ENCODE assay signal across 1 cellular context in genomic region chr7:2018786-2019692, GRCh38.
TF ChIP-seq lines count a peak whose summit lies in the region.

No MANE protein-coding gene starts in this region.

TF ChIP-seq in K562, 482 proteins besides CTCF, POLR2A, EP300 and RAD21 (continued from another document and continues in another):
- TF ChIP-seq ZNF407 (IDR thresholded peaks at IDR 0.05; ENCODE audit: low read depth) = no peak
- peak; percentile 61 for TF ChIP-seq ATF3 (IDR thresholded peaks at IDR 0.05)
- TF ChIP-seq ATF3 (CRISPR knock-in tag; conservative IDR thresholded peaks at IDR 0.05) = no peak
- peak; percentile 43 for TF ChIP-seq VEZF1 (CRISPR knock-in tag; IDR thresholded peaks at IDR 0.05)
- TF ChIP-seq ZHX1 (conservative IDR thresholded peaks at IDR 0.05; ENCODE audit: low read length) = no peak
- TF ChIP-seq YY1 (IDR thresholded peaks at IDR 0.05; ENCODE audit: borderline replicate concordance in 1 of 3, control insufficient read depth in 1 of 3, extremely low read depth in 1 of 3, insufficient read depth in 3 of 3, insufficient read length in 1 of 3, insufficient replicate concordance in 2 of 3, low read depth in 1 of 3, low read length in 2 of 3) = peak in 1 of 3 experiments; percentile 31
- TF ChIP-seq PHB2 (IDR thresholded peaks at IDR 0.05; ENCODE audit: low read depth) = no peak
- peak; percentile 90 for TF ChIP-seq FOSL1 (tag; conservative IDR thresholded peaks at IDR 0.05)
- peak; percentile 53; the same call in 1 of the 2 replicates for TF ChIP-seq MEF2D (tag; conservative IDR thresholded peaks at IDR 0.05; ENCODE audit: low read depth)
- peak; percentile 68 for TF ChIP-seq DPF2 (IDR thresholded peaks at IDR 0.05)
- no peak for TF ChIP-seq ZBTB34 (CRISPR knock-in tag; IDR thresholded peaks at IDR 0.05)
- TF ChIP-seq TSHZ1 (CRISPR knock-in tag; IDR thresholded peaks at IDR 0.05) = no peak
- no peak for TF ChIP-seq MCM5 (IDR thresholded peaks at IDR 0.05; ENCODE audit: low read depth)
- peak; percentile 55; the same call in 1 of the 2 replicates for TF ChIP-seq ZNF592 (IDR thresholded peaks at IDR 0.05)
- TF ChIP-seq RAD51 (IDR thresholded peaks at IDR 0.05; ENCODE audit: borderline replicate concordance, low read depth) = no peak
- no peak for TF ChIP-seq BRF2 (IDR thresholded peaks at IDR 0.05; ENCODE audit: borderline replicate concordance, insufficient read depth, insufficient read length)
- TF ChIP-seq BCLAF1 (IDR thresholded peaks at IDR 0.05; ENCODE audit: borderline replicate concordance in 1 of 2, control insufficient read depth in 1 of 2, low read depth in 2 of 2, low read length in 1 of 2) = no peak
- TF ChIP-seq BCOR (IDR thresholded peaks at IDR 0.05) = peak; percentile 85
- TF ChIP-seq CGGBP1 (CRISPR knock-in tag; IDR thresholded peaks at IDR 0.05) = no peak
